ENCODE assay signal across 20 cellular contexts in the genomic region with DNA sequence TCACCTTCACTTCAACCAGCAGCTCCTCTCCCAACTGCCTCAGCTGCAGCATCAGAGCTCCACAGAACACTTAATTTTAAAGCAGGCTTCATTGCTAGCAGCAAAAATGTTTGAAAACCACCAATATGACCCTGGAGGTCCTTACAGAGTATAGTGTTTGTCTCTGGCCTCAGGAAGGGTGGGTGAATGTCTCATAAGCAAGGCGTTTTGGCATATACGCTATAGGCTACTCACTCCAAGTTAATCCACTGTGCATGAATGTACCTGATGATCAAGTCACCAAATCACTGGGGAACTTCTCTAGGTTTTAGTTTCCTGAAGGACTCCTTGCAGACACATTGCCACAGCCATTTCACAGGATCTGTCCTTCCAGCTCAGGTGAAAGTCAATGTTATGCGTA.
DNase-seq lines count a peak whose midpoint lies in the region; ATAC-seq, FAIRE-seq and TF ChIP-seq lines count a peak whose summit lies in the region.
"Had no signal": no experiment of that assay in that cellular context is flagged by ENCODE, and none has a peak within 500 bp of the region (broad histone marks: within the 10 kb centered on the region; RNA-seq: fewer than 3 reads in every experiment).

No MANE protein-coding gene starts in this region.

- H3K56ac ChIP-seq in mesendoderm (ENCODE audit: low read length), result no peak overlapping the region

- no peak overlapping the region for H2BK15ac ChIP-seq in mesendoderm (replicated peaks; ENCODE audit: low read depth)

- H2AK5ac ChIP-seq in mesendoderm (ENCODE audit: low read length), result no peak overlapping the region

- no peak overlapping the region for H3K18ac ChIP-seq in mesendoderm (ENCODE audit: low read length)

- H2BK120ac ChIP-seq in mesendoderm (ENCODE audit: low read depth, low read length), result no peak overlapping the region

- no peak overlapping the region for H4K5ac ChIP-seq in mesendoderm (ENCODE audit: low read length)

- H4K20me1 ChIP-seq in astrocyte (ENCODE audit: insufficient read depth, low read length), result no peaks in the 10 kb centered on the region

- intact Hi-C loops in natural killer cell (cut with micrococcal nuclease), result no loop called here

- no peaks in the 10 kb centered on the region for H3K9me3 Mint-ChIP-seq in natural killer cell treated with Interleukin-12 subunit alpha and Interleukin-12 subunit beta and Interleukin-15 and Interleukin-18, amount 100 ng/mL, for 72 hours
- H3K9me3 Mint-ChIP-seq in natural killer cell, result no peaks in the 10 kb centered on the region
- H3K9me3 Mint-ChIP-seq in astrocyte (ENCODE audit: unreplicated experiment), result peaks cover 5% of the 10 kb centered on the region
- H3K9me3 Mint-ChIP-seq in activated CD4-positive, alpha-beta memory T cell treated with anti-CD3 and anti-CD28 coated beads, Interleukin-2, amount 10 ng/mL, durations not matched to agents 7 days and 5 days, result no peaks in the 10 kb centered on the region
- H3K9me3 Mint-ChIP-seq: CD8-positive, alpha-beta T cell; GM23338 had no signal

- H2BK5ac ChIP-seq in mesendoderm (ENCODE audit: low read length), result no peak overlapping the region

- H3K27me3 ChIP-seq in astrocyte (ENCODE audit: insufficient read depth, low read length) (peaks cover 30% of the 10 kb centered on the region), mesendoderm (ENCODE audit: insufficient read depth, low read length, poor library complexity) (no peaks in the 10 kb centered on the region)

- H3K36me3 ChIP-seq in astrocyte (ENCODE audit: insufficient read depth, low read length), result no peaks in the 10 kb centered on the region
- no peaks in the 10 kb centered on the region for H3K36me3 ChIP-seq in mesendoderm (ENCODE audit: control insufficient read depth, insufficient read depth, low read length)

- no peak overlapping the region for H2AFZ ChIP-seq in astrocyte (ENCODE audit: low read depth, low read length)

- peaks cover 28 to 37% of the 10 kb centered on the region in 2 donors for H3K27me3 Mint-ChIP-seq in natural killer cell treated with Interleukin-12 subunit alpha and Interleukin-12 subunit beta and Interleukin-15 and Interleukin-18, amount 100 ng/mL, for 72 hours
- peaks cover 28 to 48% of the 10 kb centered on the region in 2 donors for H3K27me3 Mint-ChIP-seq in natural killer cell (ENCODE audit: low read depth in 2 of 2)
- peaks cover 58% of the 10 kb centered on the region for H3K27me3 Mint-ChIP-seq in astrocyte (ENCODE audit: low read depth, unreplicated experiment)
- H3K27me3 Mint-ChIP-seq in activated CD4-positive, alpha-beta memory T cell treated with anti-CD3 and anti-CD28 coated beads, Interleukin-2, amount 10 ng/mL, durations not matched to agents 7 days and 5 days, result peaks cover 47% of the 10 kb centered on the region

- H3K79me1 ChIP-seq in mesendoderm (ENCODE audit: low read length), result no peaks in the 10 kb centered on the region

- H3K9ac ChIP-seq in astrocyte (ENCODE audit: low read length) (no peak overlapping the region), mesendoderm (ENCODE audit: low read length) (no peak overlapping the region)

- WGBS in mesendoderm (ENCODE audit: extremely low coverage, insufficient coverage, low lambda C conversion rate), result no CpG with 5 or more reads among the region's 3 CpGs

- H3K4ac ChIP-seq in mesendoderm (ENCODE audit: low read depth, low read length), result no peak overlapping the region

- peaks cover 4% of the 10 kb centered on the region for H3K36me3 Mint-ChIP-seq in natural killer cell treated with Interleukin-12 subunit alpha and Interleukin-12 subunit beta and Interleukin-15 and Interleukin-18, amount 100 ng/mL, for 72 hours
- H3K36me3 Mint-ChIP-seq in natural killer cell, result no peaks in the 10 kb centered on the region
- no peaks in the 10 kb centered on the region for H3K36me3 Mint-ChIP-seq in astrocyte (ENCODE audit: low read depth, unreplicated experiment)
- H3K36me3 Mint-ChIP-seq in activated CD4-positive, alpha-beta memory T cell treated with anti-CD3 and anti-CD28 coated beads, Interleukin-2, amount 10 ng/mL, durations not matched to agents 7 days and 5 days (ENCODE audit: low read depth), result no peaks in the 10 kb centered on the region
- H3K36me3 Mint-ChIP-seq: CD8-positive, alpha-beta T cell had no signal

- H3K79me2 ChIP-seq in astrocyte (ENCODE audit: insufficient read depth, low read length) (no peaks in the 10 kb centered on the region), mesendoderm (ENCODE audit: control insufficient read depth, insufficient read depth, low read length) (no peaks in the 10 kb centered on the region)

- CTCF ChIA-PET in activated CD4-positive, alpha-beta memory T cell treated with anti-CD3 and anti-CD28 coated beads, Interleukin-2, amount 10 ng/mL, durations not matched to agents 7 days and 5 days (lab: Charles Lee), result no interaction called here

- peak overlapping the region in 1 of 2 donors; percentile 54 for H3K27ac Mint-ChIP-seq in natural killer cell treated with Interleukin-12 subunit alpha and Interleukin-12 subunit beta and Interleukin-15 and Interleukin-18, amount 100 ng/mL, for 72 hours
- H3K27ac Mint-ChIP-seq in natural killer cell (no peak overlapping the region), astrocyte (ENCODE audit: unreplicated experiment) (no peak overlapping the region)
- no peak overlapping the region for H3K27ac Mint-ChIP-seq in activated CD4-positive, alpha-beta memory T cell treated with anti-CD3 and anti-CD28 coated beads, Interleukin-2, amount 10 ng/mL, durations not matched to agents 7 days and 5 days
- H3K27ac Mint-ChIP-seq: CD8-positive, alpha-beta T cell; GM23338; IgD-negative memory B cell had no signal

- H3K23ac ChIP-seq in mesendoderm (ENCODE audit: low read length), result no peak overlapping the region

- peak overlapping the region; percentile 21 for H3K4me3 Mint-ChIP-seq in natural killer cell treated with Interleukin-12 subunit alpha and Interleukin-12 subunit beta and Interleukin-15 and Interleukin-18, amount 100 ng/mL, for 72 hours
- no peak overlapping the region for H3K4me3 Mint-ChIP-seq in natural killer cell
- H3K4me3 Mint-ChIP-seq in astrocyte (ENCODE audit: unreplicated experiment), result no peak overlapping the region
- no peak overlapping the region for H3K4me3 Mint-ChIP-seq in activated CD4-positive, alpha-beta memory T cell treated with anti-CD3 and anti-CD28 coated beads, Interleukin-2, amount 10 ng/mL, durations not matched to agents 7 days and 5 days
- H3K4me3 Mint-ChIP-seq: CD8-positive, alpha-beta T cell; GM23338; IgD-negative memory B cell had no signal

- H3K4me1 ChIP-seq in astrocyte (ENCODE audit: insufficient read depth, low read length) (no peaks in the 10 kb centered on the region), mesendoderm (ENCODE audit: control insufficient read depth, low read depth, low read length) (no peaks in the 10 kb centered on the region)
- H3K4me1 ChIP-seq: A549 had no signal

- ATAC-seq in natural killer cell treated with Interleukin-12 subunit alpha and Interleukin-12 subunit beta and Interleukin-15 and Interleukin-18, amount 100 ng/mL, for 72 hours, result peak in 1 of 2 donors; percentile 6
- ATAC-seq in natural killer cell (no peak), HG03432 (IDR thresholded peaks at IDR 0.05; ENCODE audit: unreplicated experiment) (peak; percentile 14)
- ATAC-seq: A549; CD8-positive, alpha-beta T cell; GM23338 had no signal

- peaks cover 2% of the 10 kb centered on the region for H3K9me3 ChIP-seq in astrocyte (ENCODE audit: insufficient read depth, low read depth, low read length)
- H3K9me3 ChIP-seq: A549 had no signal

- TF ChIP-seq CTCF in natural killer cell (IDR thresholded peaks at IDR 0.05) (no peak), astrocyte (IDR thresholded peaks at IDR 0.05; ENCODE audit: insufficient read depth, low read depth, low read length) (no peak)

- no peak for DNase-seq in natural killer cell treated with Interleukin-12 subunit alpha and Interleukin-12 subunit beta and Interleukin-15 and Interleukin-18, amount 100 ng/mL, for 72 hours (ENCODE audit: low spot score)
- DNase-seq in natural killer cell (no peak), astrocyte (ENCODE audit: low read depth) (peak; percentile 27), iris pigment epithelial cell (ENCODE audit: low read depth) (peak; percentile 17), mesendoderm (no peak), NCI-H510A (lab: John Stamatoyannopoulos, UW) (no peak)
- DNase-seq in activated CD4-positive, alpha-beta memory T cell treated with anti-CD3 and anti-CD28 coated beads, Interleukin-2, amount 10 ng/mL, durations not matched to agents 7 days and 5 days, result no peak
- DNase-seq: AML-193; Calu3; CD8-positive, alpha-beta T cell; DMS79 treated with DMSO at 0.1 percent for 48 hours; GF-D8; HCEC 1CT had no signal

- FAIRE-seq in astrocyte (lab: Jason Lieb, UNC), result no peak
- FAIRE-seq: A549, H54, HTR-8/SVneo had no signal

- no peak overlapping the region for H3K27ac ChIP-seq in astrocyte (ENCODE audit: low read depth, low read length)
- H3K27ac ChIP-seq in mesendoderm (ENCODE audit: low read depth, low read length), result no peak overlapping the region
- H3K27ac ChIP-seq: 22Rv1, A549 had no signal

- no peak overlapping the region for H3K4me2 ChIP-seq in astrocyte (ENCODE audit: low read length)
- no peak overlapping the region for H3K4me2 ChIP-seq in mesendoderm (ENCODE audit: low read length)
- H3K4me2 ChIP-seq: A549, GM23338 had no signal

- H3K4me3 ChIP-seq in astrocyte (ENCODE audit: insufficient read depth, low read depth, low read length) (no peak overlapping the region), mesendoderm (ENCODE audit: low read length) (no peak overlapping the region)
- H3K4me3 ChIP-seq: A549, GM23338 had no signal

- peaks cover 28 to 32% of the 10 kb centered on the region in 2 donors for H3K4me1 Mint-ChIP-seq in natural killer cell treated with Interleukin-12 subunit alpha and Interleukin-12 subunit beta and Interleukin-15 and Interleukin-18, amount 100 ng/mL, for 72 hours (ENCODE audit: low read depth in 2 of 2)
- H3K4me1 Mint-ChIP-seq in natural killer cell (peaks cover 20 to 27% of the 10 kb centered on the region in 2 donors), astrocyte (ENCODE audit: low read depth, unreplicated experiment) (peaks cover 3% of the 10 kb centered on the region)
- H3K4me1 Mint-ChIP-seq in activated CD4-positive, alpha-beta memory T cell treated with anti-CD3 and anti-CD28 coated beads, Interleukin-2, amount 10 ng/mL, durations not matched to agents 7 days and 5 days, result peaks cover 5% of the 10 kb centered on the region
- H3K4me1 Mint-ChIP-seq: GM23338, IgD-negative memory B cell had no signal

- no peak overlapping the region for H4K8ac ChIP-seq in mesendoderm (ENCODE audit: low read depth, low read length)

- POLR2A ChIA-PET in activated CD4-positive, alpha-beta memory T cell treated with anti-CD3 and anti-CD28 coated beads, Interleukin-2, amount 10 ng/mL, durations not matched to agents 7 days and 5 days (lab: Charles Lee), result interaction anchor here (1.4 kb wide), 1 partner anchor 8 kb away, joined by 4 read pairs; no protein-coding TSS in a partner anchor

Comparison
In these comparisons a context has a peak if more than half of its experiments do, and no peak if none do; other contexts are left out.
1. DNase-seq: peak in astrocyte (single experiment) and iris pigment epithelial cell (single experiment); none in natural killer cell treated with Interleukin-12 subunit alpha and Interleukin-12 subunit beta and Interleukin-15 and Interleukin-18, amount 100 ng/mL, for 72 hours (single experiment), natural killer cell (single experiment), mesendoderm (single experiment), NCI-H510A (single experiment) and activated CD4-positive, alpha-beta memory T cell treated with anti-CD3 and anti-CD28 coated beads, Interleukin-2, amount 10 ng/mL, durations not matched to agents 7 days and 5 days (single experiment).